In genomic region chr3:113051827-113052226, GRCh38 we compare ENCODE assay signal across 8 cellular contexts.
DNase-seq lines count a peak whose midpoint lies in the region; ATAC-seq and TF ChIP-seq lines count a peak whose summit lies in the region.

No MANE protein-coding gene starts in this region.

- H3K4me3 ChIP-seq in mammary epithelial cell (replicated peaks in 1 of 3; ENCODE audit: insufficient read depth in 1 of 3, low read depth in 2 of 3, low read length in 3 of 3) (no peak overlapping the region), mesenchymal stem cell (ENCODE audit: insufficient read depth in 1 of 2, low read depth in 1 of 2, low read length in 2 of 2) (peak overlapping the region in 1 of 2 experiments; percentile 65), subcutaneous abdominal adipose tissue (ENCODE audit: low read depth in 1 of 5, low read length in 5 of 5) (no peak overlapping the region)

- H3K4ac ChIP-seq in mesenchymal stem cell (ENCODE audit: low read depth in 1 of 2, low read length in 2 of 2) = peak overlapping the region in 1 of 2 experiments; percentile 65

- H3K27ac ChIP-seq in mammary epithelial cell (ENCODE audit: insufficient read depth, low read depth, low read length) = no peak overlapping the region
- no peak overlapping the region for H3K27ac ChIP-seq in mesenchymal stem cell (ENCODE audit: low read length, poor library complexity, severe bottlenecking)
- peak overlapping the region; percentile 23 for H3K27ac ChIP-seq in subcutaneous abdominal adipose tissue (ENCODE audit: low read depth, low read length)

- H3K4me2 ChIP-seq in mammary epithelial cell (ENCODE audit: insufficient read depth, low read depth, low read length) (no peak overlapping the region), mesenchymal stem cell (ENCODE audit: low read length, poor library complexity, severe bottlenecking) (no peak overlapping the region)

- no peak for TF ChIP-seq CTCF in mammary epithelial cell (conservative IDR thresholded peaks at IDR 0.05 in 1 of 2, IDR thresholded peaks at IDR 0.05 in 1 of 2; ENCODE audit: extremely low read depth in 1 of 2, insufficient read depth in 1 of 2, low read depth in 1 of 2, low read length in 2 of 2)

- H3K36me3 ChIP-seq in mammary epithelial cell (ENCODE audit: insufficient read depth, low read length) (no peaks in the 10 kb centered on the region), mesenchymal stem cell (ENCODE audit: control insufficient read depth in 1 of 2, insufficient read depth in 2 of 2, low read depth in 1 of 2, low read length in 2 of 2) (no peaks in the 10 kb centered on the region), subcutaneous abdominal adipose tissue (ENCODE audit: control insufficient read depth in 5 of 5, insufficient read depth in 5 of 5, low read length in 5 of 5) (no peaks in the 10 kb centered on the region)

- H4K8ac ChIP-seq in mesenchymal stem cell (ENCODE audit: low read length) = no peak overlapping the region

- H2BK5ac ChIP-seq in mesenchymal stem cell (ENCODE audit: low read depth, low read length, poor library complexity, severe bottlenecking) = no peak overlapping the region

- no peaks in the 10 kb centered on the region for H3K27me3 ChIP-seq in mammary epithelial cell (ENCODE audit: insufficient read depth, low read length)
- no peaks in the 10 kb centered on the region for H3K27me3 ChIP-seq in mesenchymal stem cell (ENCODE audit: control insufficient read depth in 1 of 2, insufficient read depth in 1 of 2, low read length in 2 of 2)
- H3K27me3 ChIP-seq in subcutaneous abdominal adipose tissue (ENCODE audit: control insufficient read depth in 5 of 5, insufficient read depth in 4 of 5, low read length in 5 of 5) = no peaks in the 10 kb centered on the region

- H4K20me1 ChIP-seq in mammary epithelial cell (ENCODE audit: insufficient read depth, low read length) = no peaks in the 10 kb centered on the region

- no peak overlapping the region for H3K23ac ChIP-seq in mesenchymal stem cell (ENCODE audit: low read length in 2 of 2)

- dilution Hi-C loops in mammary epithelial cell (cut with HindIII; ENCODE audit: low sequenced_read_pairs) = loop anchor here (5.0 kb wide), 1 partner anchor 80 kb away; no protein-coding TSS in a partner anchor

- peaks cover 18% of the 10 kb centered on the region for H3K4me1 ChIP-seq in mammary epithelial cell (ENCODE audit: insufficient read depth, low read length)
- H3K4me1 ChIP-seq in mesenchymal stem cell (ENCODE audit: control insufficient read depth, insufficient read depth, low read depth, low read length) = peaks cover 2% of the 10 kb centered on the region
- peaks cover 0 to 27% (median 19%) of the 10 kb centered on the region in 5 donors for H3K4me1 ChIP-seq in subcutaneous abdominal adipose tissue (ENCODE audit: control insufficient read depth in 5 of 5, insufficient read depth in 5 of 5, low read length in 5 of 5)

- DNase-seq in NCI-H2107 treated with DMSO at 0.1 percent for 48 hours (lab: John Stamatoyannopoulos, UW; ENCODE audit: unreplicated experiment) = peak; percentile 15
- DNase-seq in NCI-H2107 (lab: John Stamatoyannopoulos, UW) = no peak
- DNase-seq in mammary epithelial cell = no peak
- DNase-seq in mesenchymal stem cell = no peak
- no peak for DNase-seq in COLO829 (ENCODE audit: low spot score)

- H3K18ac ChIP-seq in mesenchymal stem cell (ENCODE audit: low read depth in 1 of 2, low read length in 2 of 2) = peak overlapping the region; percentile 7 to 85

- no TSS peak for BruUV-seq in mammary epithelial cell (replicated peaks; lab: Mats Ljungman, UMichigan)

- no peak overlapping the region for H4K91ac ChIP-seq in mesenchymal stem cell (ENCODE audit: low read length)

- no peak overlapping the region for H2BK120ac ChIP-seq in mesenchymal stem cell (ENCODE audit: low read depth, low read length)

- peak overlapping the region; percentile 40 for H2AFZ ChIP-seq in mammary epithelial cell (ENCODE audit: low read depth, low read length)
- no peak overlapping the region for H2AFZ ChIP-seq in mesenchymal stem cell (ENCODE audit: low read depth, low read length)

- H3K79me2 ChIP-seq in mammary epithelial cell (ENCODE audit: insufficient read depth, low read length) = no peaks in the 10 kb centered on the region

- H2BK12ac ChIP-seq in mesenchymal stem cell (ENCODE audit: low read length in 2 of 2) = peak overlapping the region in 1 of 2 experiments; percentile 93

- H3K9ac ChIP-seq in mammary epithelial cell (ENCODE audit: insufficient read depth, low read length) (no peak overlapping the region), mesenchymal stem cell (ENCODE audit: low read length) (peak overlapping the region; percentile 74), subcutaneous abdominal adipose tissue (ENCODE audit: low read length in 5 of 5) (peak overlapping the region in 1 of 5 donors; percentile 10)

- CTCF ChIA-PET in mammary epithelial cell (lab: Charles Lee; ENCODE audit: low non-redundant PET) = no interaction called here

- H3K14ac ChIP-seq in mesenchymal stem cell (ENCODE audit: low read length in 2 of 2) = no peak overlapping the region

- WGBS in mammary epithelial cell (ENCODE audit: low coverage, missing lambda C conversion rate) = 62% methylated on average over 3 of the region's 3 CpGs
- WGBS in mesenchymal stem cell = 91% methylated on average over 3 of the region's 3 CpGs

- intact Hi-C loops in mammary epithelial cell (cut with micrococcal nuclease) = loop anchor here (1.0 to 5.0 kb wide), 10 partner anchors 80 to 695 kb away; partner anchors contain the start of genes ATP6V1A, BOC and NAA50

- H2AK5ac ChIP-seq in mesenchymal stem cell (ENCODE audit: low read length, severe bottlenecking) = peak overlapping the region; percentile 52

- in situ Hi-C loops in mammary epithelial cell (cut with MboI; ENCODE audit: low sequenced_read_pairs in 2 of 2) = loop anchor here (5.0 to 10.0 kb wide), 3 partner anchors 83 to 235 kb away; no protein-coding TSS in a partner anchor

- ATAC-seq in GM21529 (IDR thresholded peaks at IDR 0.05; ENCODE audit: unreplicated experiment) (no peak), HG03354 (IDR thresholded peaks at IDR 0.05; ENCODE audit: poor library complexity, severe bottlenecking, unreplicated experiment) (no peak)

- H3K9me3 ChIP-seq in mammary epithelial cell (replicated peaks; ENCODE audit: insufficient read depth, low read length) = no peaks in the 10 kb centered on the region
- no peaks in the 10 kb centered on the region for H3K9me3 ChIP-seq in mesenchymal stem cell (ENCODE audit: control insufficient read depth, low read length)
- no peaks in the 10 kb centered on the region for H3K9me3 ChIP-seq in subcutaneous abdominal adipose tissue (ENCODE audit: control insufficient read depth in 5 of 5, low read length in 5 of 5)

- no peak overlapping the region for H2BK15ac ChIP-seq in mesenchymal stem cell (ENCODE audit: low read depth, poor library complexity, severe bottlenecking)

- no peaks in the 10 kb centered on the region for H3K79me1 ChIP-seq in mesenchymal stem cell (replicated peaks; ENCODE audit: low read length, poor library complexity, severe bottlenecking)
